Comparison of ENCODE assay signal across 11 cellular contexts in the genomic region with DNA sequence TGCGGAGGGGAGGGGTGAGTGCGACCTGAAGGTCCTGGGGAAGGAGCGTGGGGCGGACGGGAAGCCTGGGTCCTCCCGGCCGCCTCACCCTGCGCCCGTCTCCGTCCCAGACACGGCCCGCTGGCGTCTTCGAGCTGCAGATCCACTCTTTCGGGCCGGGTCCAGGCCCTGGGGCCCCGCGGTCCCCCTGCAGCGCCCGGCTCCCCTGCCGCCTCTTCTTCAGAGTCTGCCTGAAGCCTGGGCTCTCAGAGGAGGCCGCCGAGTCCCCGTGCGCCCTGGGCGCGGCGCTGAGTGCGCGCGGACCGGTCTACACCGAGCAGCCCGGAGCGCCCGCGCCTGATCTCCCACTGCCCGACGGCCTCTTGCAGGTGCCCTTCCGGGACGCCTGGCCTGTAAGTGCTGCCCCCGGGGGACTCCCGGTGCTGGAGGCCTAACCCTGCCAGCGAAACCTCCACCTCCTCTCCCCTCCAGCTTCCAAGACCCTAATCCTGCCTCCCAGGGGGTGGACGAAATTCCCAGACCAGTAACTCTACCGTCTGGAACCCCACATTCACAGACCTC. TPM values are rescaled to one million over a fixed set of nuclear protein-coding genes. Genes with fewer than 3 reads are reported as not detected.
DNase-seq lines count a peak whose midpoint lies in the region; ATAC-seq, FAIRE-seq and TF ChIP-seq lines count a peak whose summit lies in the region.
"Had no signal": no experiment of that assay in that cellular context is flagged by ENCODE, and none has a peak within 500 bp of the region (broad histone marks: within the 10 kb centered on the region; RNA-seq: fewer than 3 reads in every experiment).

No MANE protein-coding gene starts in this region.

- no peak overlapping the region for H3K27ac ChIP-seq in CD8-positive, alpha-beta T cell (ENCODE audit: low read depth, low read length)
- no peak overlapping the region; the same call in 1 of the 2 replicates for H3K27ac ChIP-seq in HUES6 (ENCODE audit: low read depth, low read length)
- H3K27ac ChIP-seq: colonic mucosa had no signal

- peaks cover 39% of the 10 kb centered on the region for H3K27me3 Mint-ChIP-seq in CD8-positive, alpha-beta T cell (ENCODE audit: low read depth)
- H3K27me3 Mint-ChIP-seq in activated T-cell treated with anti-CD3 and anti-CD28 coated beads, Interleukin-2, amount 50 U/mL, for 24 hours, result peaks cover 66% of the 10 kb centered on the region

- intact Hi-C loops in CD8-positive, alpha-beta T cell (cut with DNase I, micrococcal nuclease), result no loop called here

- no peaks in the 10 kb centered on the region for H3K9me3 ChIP-seq in CD8-positive, alpha-beta T cell (ENCODE audit: low read length)
- H3K9me3 ChIP-seq in HUES6 (ENCODE audit: control insufficient read depth, insufficient read depth, low read depth, low read length), result no peaks in the 10 kb centered on the region
- H3K9me3 ChIP-seq: colonic mucosa had no signal

- no peak for TF ChIP-seq CTCF in CD8-positive, alpha-beta T cell (IDR thresholded peaks at IDR 0.05)

- no peak for ATAC-seq in CD8-positive, alpha-beta T cell
- ATAC-seq in HG02571 (IDR thresholded peaks at IDR 0.05; ENCODE audit: unreplicated experiment) (no peak), GM21515 (IDR thresholded peaks at IDR 0.05; ENCODE audit: unreplicated experiment) (no peak)

- no peaks in the 10 kb centered on the region for H3K36me3 Mint-ChIP-seq in CD8-positive, alpha-beta T cell
- no peaks in the 10 kb centered on the region for H3K36me3 Mint-ChIP-seq in activated T-cell treated with anti-CD3 and anti-CD28 coated beads, Interleukin-2, amount 50 U/mL, for 24 hours (ENCODE audit: low read depth)

- no peak overlapping the region for H3K27ac Mint-ChIP-seq in CD8-positive, alpha-beta T cell
- H3K27ac Mint-ChIP-seq in activated T-cell treated with anti-CD3 and anti-CD28 coated beads, Interleukin-2, amount 50 U/mL, for 24 hours, result no peak overlapping the region

- no peaks in the 10 kb centered on the region for H3K36me3 ChIP-seq in CD8-positive, alpha-beta T cell (ENCODE audit: insufficient read depth, low read length)
- peaks cover 5% of the 10 kb centered on the region; the same call in 1 of the 2 replicates for H3K36me3 ChIP-seq in HUES6 (ENCODE audit: control insufficient read depth, insufficient read depth, low read length)
- H3K36me3 ChIP-seq: colonic mucosa had no signal

- CTCF ChIA-PET in CD8-positive, alpha-beta T cell (lab: Charles Lee), result interaction anchor here (0.6 to 2.5 kb wide), 5 partner anchors 10 to 102 kb away, joined by 3 to 6 read pairs (median 3); no protein-coding TSS in a partner anchor

- H3K4me3 Mint-ChIP-seq in CD8-positive, alpha-beta T cell, result peak overlapping the region; percentile 61
- peak overlapping the region; percentile 49 for H3K4me3 Mint-ChIP-seq in activated T-cell treated with anti-CD3 and anti-CD28 coated beads, Interleukin-2, amount 50 U/mL, for 24 hours

- H3K9ac ChIP-seq in HUES6 (ENCODE audit: low read length), result peak overlapping the region; percentile 76

- FAIRE-seq in GM12891 (lab: Jason Lieb, UNC), result no peak

- TF ChIP-seq POLR2A in GM12891 (IDR thresholded peaks at IDR 0.05; ENCODE audit: low read depth, low read length), result no peak

- no peak for DNase-seq in CD8-positive, alpha-beta T cell
- DNase-seq in activated T-cell treated with anti-CD3 and anti-CD28 coated beads, Interleukin-2, amount 50 U/mL, for 24 hours, result peak; percentile 44
- DNase-seq in lung microvascular endothelial cell (ENCODE audit: low read depth in 2 of 2), result peak; percentile 15 to 27
- DNase-seq in midbrain (lab: John Stamatoyannopoulos, UW), result no peak
- no peak for DNase-seq in GM12891 (ENCODE audit: insufficient read length, low spot score)
- DNase-seq: colonic mucosa had no signal

- H3K4me1 ChIP-seq in CD8-positive, alpha-beta T cell (ENCODE audit: insufficient read depth, low read length), result peaks cover 24% of the 10 kb centered on the region
- H3K4me1 ChIP-seq in HUES6 (ENCODE audit: control insufficient read depth, insufficient read depth, low read length), result peaks cover 10% of the 10 kb centered on the region

- H3K9me3 Mint-ChIP-seq in CD8-positive, alpha-beta T cell, result no peaks in the 10 kb centered on the region
- H3K9me3 Mint-ChIP-seq in activated T-cell treated with anti-CD3 and anti-CD28 coated beads, Interleukin-2, amount 50 U/mL, for 24 hours, result no peaks in the 10 kb centered on the region

- H3K4me1 Mint-ChIP-seq in CD8-positive, alpha-beta T cell (ENCODE audit: low read depth), result peaks cover 17% of the 10 kb centered on the region
- H3K4me1 Mint-ChIP-seq in activated T-cell treated with anti-CD3 and anti-CD28 coated beads, Interleukin-2, amount 50 U/mL, for 24 hours (ENCODE audit: low read depth), result peaks cover 23% of the 10 kb centered on the region

- no peak overlapping the region for H3K4me3 ChIP-seq in CD8-positive, alpha-beta T cell (ENCODE audit: low read depth, low read length)
- peak overlapping the region; percentile 58 for H3K4me3 ChIP-seq in HUES6 (ENCODE audit: low read depth, low read length)
- H3K4me3 ChIP-seq: colonic mucosa had no signal

- POLR2A ChIA-PET in CD8-positive, alpha-beta T cell (lab: Charles Lee), result no interaction called here

- H3K27me3 ChIP-seq in CD8-positive, alpha-beta T cell (ENCODE audit: insufficient read depth, low read length), result peaks cover 20% of the 10 kb centered on the region
- peaks cover 57% of the 10 kb centered on the region for H3K27me3 ChIP-seq in HUES6 (ENCODE audit: control insufficient read depth, insufficient read depth, low read length)

TF ChIP-seq in GM12891, 5 proteins besides CTCF, POLR2A, EP300 and RAD21:
- TF ChIP-seq PAX5 (IDR thresholded peaks at IDR 0.05; ENCODE audit: insufficient read depth, low read length, severe bottlenecking) (no peak), SPI1 (IDR thresholded peaks at IDR 0.05; ENCODE audit: low read depth, low read length) (no peak), POU2F2 (IDR thresholded peaks at IDR 0.05; ENCODE audit: low read depth, low read length) (no peak), POLR2AphosphoS5 (IDR thresholded peaks at IDR 0.05; ENCODE audit: low read depth, low read length) (no peak), TAF1 (IDR thresholded peaks at IDR 0.05; ENCODE audit: low read depth, low read length) (no peak)

RNA-seq across cellular contexts. Expression of a gene that starts 0.4 kb away (rescaled TPM):
- total RNA-seq in CD8-positive, alpha-beta T cell, result under 1 TPM in 1 of 2 experiments, not detected in 1; 0.14 TPM
- total RNA-seq in lung microvascular endothelial cell, result under 0.01 and 0.22 TPM in 2 replicates
- 0.37 TPM for polyA plus RNA-seq in GM12891 (2012; ENCODE audit: low read depth, missing spikeins)
- total RNA-seq: colonic mucosa, subcutaneous adipose tissue had no signal

RNA-seq across cellular contexts. Expression of a gene that starts 15.8 kb away (rescaled TPM):
- not detected for total RNA-seq in CD8-positive, alpha-beta T cell
- not detected in 2 replicates for total RNA-seq in lung microvascular endothelial cell
- not detected for polyA plus RNA-seq in GM12891 (2012; ENCODE audit: low read depth, missing spikeins)
- total RNA-seq: colonic mucosa, omental fat pad, subcutaneous adipose tissue had no signal

RNA-seq across cellular contexts. Expression of a gene that starts 18.5 kb away (rescaled TPM):
- 10 to 100 TPM; 48.6 to 56.7 TPM for total RNA-seq in CD8-positive, alpha-beta T cell
- 40.9 and 41.4 TPM in 2 replicates for total RNA-seq in lung microvascular endothelial cell
- polyA plus RNA-seq in GM12891 (2012; ENCODE audit: low read depth, missing spikeins), result 67.0 TPM

RNA-seq across cellular contexts. Expression of a gene that starts 33.5 kb away (rescaled TPM):
- total RNA-seq in CD8-positive, alpha-beta T cell, result 1 to 10 TPM; 3.5 to 3.7 TPM
- total RNA-seq in lung microvascular endothelial cell, result 2.0 and 2.4 TPM in 2 replicates
- polyA plus RNA-seq in GM12891 (2012; ENCODE audit: low read depth, missing spikeins), result 3.4 TPM

RNA-seq across cellular contexts. Expression of a gene that starts 40.8 kb away (rescaled TPM):
- total RNA-seq in CD8-positive, alpha-beta T cell, result 10 to 100 TPM; 16.3 to 17.7 TPM
- total RNA-seq in lung microvascular endothelial cell, result 12.9 and 14.3 TPM in 2 replicates
- 5.2 TPM for polyA plus RNA-seq in GM12891 (2012; ENCODE audit: low read depth, missing spikeins)

Comparison
In these comparisons a context has a peak if more than half of its experiments do, and no peak if none do; other contexts are left out.
1. DNase-seq: peak in activated T-cell treated with anti-CD3 and anti-CD28 coated beads, Interleukin-2, amount 50 U/mL, for 24 hours (single experiment) and lung microvascular endothelial cell (2 of 2); none in CD8-positive, alpha-beta T cell (0 of 7), midbrain (single experiment) and GM12891 (single experiment).